22 cellular contexts compared by ENCODE assay signal in genomic region chr3:107943350-107943749, GRCh38.
DNase-seq lines count a peak whose midpoint lies in the region; ATAC-seq, FAIRE-seq and TF ChIP-seq lines count a peak whose summit lies in the region.
"Had no signal": no experiment of that assay in that cellular context is flagged by ENCODE, and none has a peak within 500 bp of the region (broad histone marks: within the 10 kb centered on the region; RNA-seq: fewer than 3 reads in every experiment).

No MANE protein-coding gene starts in this region.

- no peak overlapping the region for H3K18ac ChIP-seq in mesenchymal stem cell (ENCODE audit: low read depth in 1 of 2, low read length in 2 of 2)

- no peaks in the 10 kb centered on the region for H3K79me2 ChIP-seq in astrocyte (ENCODE audit: insufficient read depth, low read length)

- H2BK12ac ChIP-seq in mesenchymal stem cell (ENCODE audit: low read length in 2 of 2): no peak overlapping the region

- no peak overlapping the region for H2AK5ac ChIP-seq in mesenchymal stem cell (ENCODE audit: low read length, severe bottlenecking)

- no peak overlapping the region for H4K8ac ChIP-seq in mesenchymal stem cell (ENCODE audit: low read length)

- H3K4ac ChIP-seq in mesenchymal stem cell (ENCODE audit: low read depth in 1 of 2, low read length in 2 of 2): no peak overlapping the region

- no peak overlapping the region for H3K14ac ChIP-seq in mesenchymal stem cell (ENCODE audit: low read length in 2 of 2)

- H4K91ac ChIP-seq in mesenchymal stem cell (ENCODE audit: low read length): no peak overlapping the region

- H2AFZ ChIP-seq in astrocyte (ENCODE audit: low read depth, low read length) (peak overlapping the region; percentile 30), mesenchymal stem cell (ENCODE audit: low read depth, low read length) (no peak overlapping the region)

- H3K36me3 ChIP-seq in astrocyte (ENCODE audit: insufficient read depth, low read length): no peaks in the 10 kb centered on the region
- H3K36me3 ChIP-seq in mesenchymal stem cell (ENCODE audit: control insufficient read depth in 1 of 2, insufficient read depth in 2 of 2, low read depth in 1 of 2, low read length in 2 of 2): no peaks in the 10 kb centered on the region
- H3K36me3 ChIP-seq: BLaER1, MG63 had no signal

- H3K27ac ChIP-seq in astrocyte (ENCODE audit: low read depth, low read length): no peak overlapping the region
- no peak overlapping the region for H3K27ac ChIP-seq in mesenchymal stem cell (ENCODE audit: low read length, poor library complexity, severe bottlenecking)
- H3K27ac ChIP-seq: BLaER1, RWPE1 had no signal

- H3K9me3 Mint-ChIP-seq in astrocyte (ENCODE audit: unreplicated experiment): no peaks in the 10 kb centered on the region
- H3K9me3 Mint-ChIP-seq: CD8-positive, alpha-beta memory T cell had no signal

- H3K4me1 Mint-ChIP-seq in astrocyte (ENCODE audit: low read depth, unreplicated experiment): peaks cover 10% of the 10 kb centered on the region

- H3K9ac ChIP-seq in astrocyte (ENCODE audit: low read length) (no peak overlapping the region), mesenchymal stem cell (ENCODE audit: low read length) (peak overlapping the region; percentile 41)
- H3K9ac ChIP-seq: BLaER1 had no signal

- H3K9me3 ChIP-seq in astrocyte (ENCODE audit: insufficient read depth, low read depth, low read length): no peaks in the 10 kb centered on the region
- no peaks in the 10 kb centered on the region for H3K9me3 ChIP-seq in mesenchymal stem cell (ENCODE audit: control insufficient read depth, low read length)
- H3K9me3 ChIP-seq: BLaER1, MG63 had no signal

- DNase-seq in AG08395 (ENCODE audit: low spot score) (peak; percentile 17), AG20443 (ENCODE audit: low spot score) (peak; percentile 14), astrocyte (ENCODE audit: low read depth) (no peak), mesenchymal stem cell (no peak), DMS79 treated with DMSO at 0.1 percent for 48 hours (lab: John Stamatoyannopoulos, UW) (no peak), C1 segment of cervical spinal cord (lab: John Stamatoyannopoulos, UW) (no peak)
- DNase-seq: CD8-positive, alpha-beta memory T cell; DMS79; GOT3; KG1; MG63; NCI-H1092; NCI-H146; NCI-H2081 treated with DMSO at 0.1 percent for 48 hours; NCI-H510A; NCI-H774 had no signal

- 90% methylated on average over 2 of the region's 2 CpGs for WGBS in mesenchymal stem cell

- no peaks in the 10 kb centered on the region for H4K20me1 ChIP-seq in astrocyte (ENCODE audit: insufficient read depth, low read length)
- H4K20me1 ChIP-seq: BLaER1 had no signal

- H2BK5ac ChIP-seq in mesenchymal stem cell (ENCODE audit: low read depth, low read length, poor library complexity, severe bottlenecking): no peak overlapping the region

- no peaks in the 10 kb centered on the region for H3K27me3 Mint-ChIP-seq in astrocyte (ENCODE audit: low read depth, unreplicated experiment)

- no peak overlapping the region for H3K4me3 Mint-ChIP-seq in astrocyte (ENCODE audit: unreplicated experiment)
- H3K4me3 Mint-ChIP-seq: CD8-positive, alpha-beta memory T cell had no signal

- H2BK120ac ChIP-seq in mesenchymal stem cell (ENCODE audit: low read depth, low read length): no peak overlapping the region

- no peaks in the 10 kb centered on the region for H3K27me3 ChIP-seq in astrocyte (ENCODE audit: insufficient read depth, low read length)
- no peaks in the 10 kb centered on the region for H3K27me3 ChIP-seq in mesenchymal stem cell (ENCODE audit: control insufficient read depth in 1 of 2, insufficient read depth in 1 of 2, low read length in 2 of 2)
- H3K27me3 ChIP-seq: BLaER1, MG63 had no signal

- H3K27ac Mint-ChIP-seq in astrocyte (ENCODE audit: unreplicated experiment): no peak overlapping the region

- H3K4me3 ChIP-seq in astrocyte (ENCODE audit: insufficient read depth, low read depth, low read length): no peak overlapping the region
- peak overlapping the region in 1 of 2 experiments; percentile 57 for H3K4me3 ChIP-seq in mesenchymal stem cell (ENCODE audit: insufficient read depth in 1 of 2, low read depth in 1 of 2, low read length in 2 of 2)
- H3K4me3 ChIP-seq: BLaER1, GM12878, MG63 had no signal

- H3K79me1 ChIP-seq in mesenchymal stem cell (replicated peaks; ENCODE audit: low read length, poor library complexity, severe bottlenecking): no peaks in the 10 kb centered on the region

- no peak overlapping the region for H3K23ac ChIP-seq in mesenchymal stem cell (ENCODE audit: low read length in 2 of 2)

- H3K4me2 ChIP-seq in astrocyte (ENCODE audit: low read length) (no peak overlapping the region), mesenchymal stem cell (ENCODE audit: low read length, poor library complexity, severe bottlenecking) (no peak overlapping the region)
- H3K4me2 ChIP-seq: BLaER1 had no signal

- no peak overlapping the region for H2BK15ac ChIP-seq in mesenchymal stem cell (ENCODE audit: low read depth, poor library complexity, severe bottlenecking)

- H3K4me1 ChIP-seq in astrocyte (ENCODE audit: insufficient read depth, low read length) (no peaks in the 10 kb centered on the region), mesenchymal stem cell (ENCODE audit: control insufficient read depth, insufficient read depth, low read depth, low read length) (no peaks in the 10 kb centered on the region)

- no peaks in the 10 kb centered on the region for H3K36me3 Mint-ChIP-seq in astrocyte (ENCODE audit: low read depth, unreplicated experiment)

- ATAC-seq in GM18517 (IDR thresholded peaks at IDR 0.05; ENCODE audit: unreplicated experiment): no peak
- ATAC-seq: GM12878, HepG2 had no signal

- TF ChIP-seq CTCF in astrocyte (IDR thresholded peaks at IDR 0.05; ENCODE audit: insufficient read depth, low read depth, low read length): no peak

- no peak for FAIRE-seq in astrocyte (lab: Jason Lieb, UNC)
- FAIRE-seq: D721Med, GM12878, HepG2 had no signal

Comparison
In these comparisons a context has a peak if more than half of its experiments do, and no peak if none do; other contexts are left out.
1. DNase-seq: peak in AG08395 (single experiment) and AG20443 (single experiment); none in astrocyte (single experiment), mesenchymal stem cell (single experiment), DMS79 treated with DMSO at 0.1 percent for 48 hours (single experiment) and C1 segment of cervical spinal cord (0 of 14).